13 cellular contexts compared by ENCODE assay signal in genomic region chr2:136319227-136319626, GRCh38.
DNase-seq lines count a peak whose midpoint lies in the region; ATAC-seq and TF ChIP-seq lines count a peak whose summit lies in the region.
"Had no signal": no experiment of that assay in that cellular context is flagged by ENCODE, and none has a peak within 500 bp of the region (broad histone marks: within the 10 kb centered on the region; RNA-seq: fewer than 3 reads in every experiment).

No MANE protein-coding gene starts in this region.

- no peaks in the 10 kb centered on the region for H3K27me3 Mint-ChIP-seq in activated naive CD8-positive, alpha-beta T cell

- TF ChIP-seq CTCF in Loucy (conservative IDR thresholded peaks at IDR 0.05; ENCODE audit: low read length) (no peak), foreskin keratinocyte (conservative IDR thresholded peaks at IDR 0.05) (no peak)

- no peaks in the 10 kb centered on the region for H3K27me3 ChIP-seq in Loucy (ENCODE audit: insufficient read depth, low read length, poor library complexity, severe bottlenecking)
- no peaks in the 10 kb centered on the region for H3K27me3 ChIP-seq in foreskin keratinocyte
- H3K27me3 ChIP-seq: SJSA1 had no signal

- H3K36me3 Mint-ChIP-seq in activated naive CD8-positive, alpha-beta T cell: no peaks in the 10 kb centered on the region

- DNase-seq in activated T-cell treated with anti-CD3 and anti-CD28 coated beads for 48 hours (ENCODE audit: low read depth) (peak; percentile 26), foreskin keratinocyte (no peak), NCI-H226 (no peak), posterior cingulate gyrus (no peak)
- no peak for DNase-seq in activated T-cell treated with anti-CD3 and anti-CD28 coated beads, Interleukin-2, amount 50 U/mL, for 1 hour
- peak; percentile 57 for DNase-seq in stimulated activated naive CD8-positive, alpha-beta T cell treated with anti-CD3 and anti-CD28 coated beads, Interleukin-15, Interleukin-2, amounts not matched to agents 100 U/mL and 50 U/mL, for 24 hours
- DNase-seq: HCEC 1CT; NCI-H524; small intestine; stimulated activated naive CD4-positive, alpha-beta T cell treated with Interleukin-2 at 50 U/mL for 16 hours had no signal

- H3K79me2 ChIP-seq in Loucy (ENCODE audit: insufficient read depth, low read length): no peaks in the 10 kb centered on the region

- no peaks in the 10 kb centered on the region for H4K20me1 ChIP-seq in Loucy (ENCODE audit: insufficient read depth, low read length, poor library complexity, severe bottlenecking)

- no peaks in the 10 kb centered on the region for H3K9me2 ChIP-seq in Loucy (replicated peaks; ENCODE audit: low read depth, low read length)

- no peaks in the 10 kb centered on the region for H3K36me3 ChIP-seq in Loucy (ENCODE audit: insufficient read depth, low read length)
- H3K36me3 ChIP-seq: SJSA1 had no signal

- H3K27ac Mint-ChIP-seq in activated naive CD8-positive, alpha-beta T cell: peak overlapping the region; percentile 66

- peaks cover 44% of the 10 kb centered on the region for H3K4me1 ChIP-seq in Loucy (ENCODE audit: insufficient read depth, low read length, poor library complexity, severe bottlenecking)
- H3K4me1 ChIP-seq in foreskin keratinocyte: no peaks in the 10 kb centered on the region
- H3K4me1 ChIP-seq: SJSA1 had no signal

- peak; percentile 76 for ATAC-seq in stimulated activated naive CD8-positive, alpha-beta T cell treated with anti-CD3 and anti-CD28 coated beads, Interleukin-15, Interleukin-2, amounts not matched to agents 100 U/mL and 50 U/mL, for 24 hours
- no peak for ATAC-seq in foreskin keratinocyte

- no peak overlapping the region for H3K27ac ChIP-seq in foreskin keratinocyte
- H3K27ac ChIP-seq: SJSA1 had no signal

- peaks cover 47% of the 10 kb centered on the region for H3K4me1 Mint-ChIP-seq in activated naive CD8-positive, alpha-beta T cell (ENCODE audit: low read depth)

- peak overlapping the region; percentile 41 for H3K9ac ChIP-seq in Loucy (ENCODE audit: low read depth, low read length, poor library complexity, severe bottlenecking)

- no peaks in the 10 kb centered on the region for H3F3A ChIP-seq in Loucy (ENCODE audit: low read depth)

- no peaks in the 10 kb centered on the region for H3K9me3 ChIP-seq in Loucy (ENCODE audit: insufficient read depth, low read depth, low read length)
- H3K9me3 ChIP-seq: SJSA1 had no signal

- H3K4me3 Mint-ChIP-seq in activated naive CD8-positive, alpha-beta T cell: no peak overlapping the region

- no peak overlapping the region for H2AFZ ChIP-seq in Loucy (ENCODE audit: low read length)

- H3K4me3 ChIP-seq in Loucy (ENCODE audit: low read length, poor library complexity, severe bottlenecking): peak overlapping the region; percentile 9
- H3K4me3 ChIP-seq: SJSA1 had no signal

- intact Hi-C loops in posterior cingulate gyrus (cut with DNase I): no loop called here

- H3K9me3 Mint-ChIP-seq in activated naive CD8-positive, alpha-beta T cell (ENCODE audit: low read depth): no peaks in the 10 kb centered on the region

- H3K4me2 ChIP-seq in Loucy (ENCODE audit: low read depth, low read length, poor library complexity, severe bottlenecking): peak overlapping the region; percentile 47

Comparison
In these comparisons a context has a peak if more than half of its experiments do, and no peak if none do; other contexts are left out.
1. DNase-seq: peak in activated T-cell treated with anti-CD3 and anti-CD28 coated beads for 48 hours (single experiment) and stimulated activated naive CD8-positive, alpha-beta T cell treated with anti-CD3 and anti-CD28 coated beads, Interleukin-15, Interleukin-2, amounts not matched to agents 100 U/mL and 50 U/mL, for 24 hours (single experiment); none in activated T-cell treated with anti-CD3 and anti-CD28 coated beads, Interleukin-2, amount 50 U/mL, for 1 hour (single experiment), foreskin keratinocyte (0 of 2), NCI-H226 (single experiment) and posterior cingulate gyrus (0 of 10).